In genomic region chr7:2566348-2566889, GRCh38 we compare ENCODE assay signal across 13 cellular contexts. TPM values are rescaled to one million over a fixed set of nuclear protein-coding genes. Genes with fewer than 3 reads are reported as not detected.
A peak's percentile ranks its signal among the peaks of the same experiment; 100 is the strongest.
DNase-seq lines count a peak whose midpoint lies in the region; ATAC-seq and TF ChIP-seq lines count a peak whose summit lies in the region.
"Had no signal": no experiment of that assay in that cellular context is flagged by ENCODE, and none has a peak within 500 bp of the region (broad histone marks: within the 10 kb centered on the region; RNA-seq: fewer than 3 reads in every experiment).

No MANE protein-coding gene starts in this region.

- no peak overlapping the region for H3K9ac ChIP-seq in endodermal cell (ENCODE audit: extremely low read depth, low read length, poor library complexity, severe bottlenecking)

- no peak overlapping the region for H2AFZ ChIP-seq in PC-9

- CTCF ChIA-PET in PC-9 (lab: Charles Lee) = interaction anchor here (0.6 kb wide), 2 partner anchors 39 to 121 kb away, joined by 3 read pairs; no protein-coding TSS in a partner anchor

- peak overlapping the region in 3 of 4 donors; percentile 51 to 74 (median 68) for H3K4me3 Mint-ChIP-seq in CD4-positive, CD25-positive, alpha-beta regulatory T cell
- no peak overlapping the region for H3K4me3 Mint-ChIP-seq in endodermal cell
- H3K4me3 Mint-ChIP-seq: activated naive CD4-positive, alpha-beta T cell treated with anti-CD3 and anti-CD28 coated beads for 36 hours had no signal

- H3K27me3 ChIP-seq in CD4-positive, CD25-positive, alpha-beta regulatory T cell (ENCODE audit: control insufficient read depth, insufficient read depth, low read length) = no peaks in the 10 kb centered on the region
- H3K27me3 ChIP-seq in endodermal cell (ENCODE audit: control insufficient read depth, insufficient read depth, low read length, poor library complexity, severe bottlenecking) = no peaks in the 10 kb centered on the region
- no peaks in the 10 kb centered on the region for H3K27me3 ChIP-seq in PC-9 (ENCODE audit: insufficient read depth, low read depth)

- WGBS in endodermal cell (ENCODE audit: insufficient coverage in 1 of 2, insufficient read length in 1 of 2), 2 experiments = 84 to 87% methylated on average over 6 to 8 of the region's 8 CpGs

- peaks cover 3% of the 10 kb centered on the region for H3K36me3 Mint-ChIP-seq in CD4-positive, CD25-positive, alpha-beta regulatory T cell
- H3K36me3 Mint-ChIP-seq in endodermal cell (ENCODE audit: low read depth) = peaks cover 15% of the 10 kb centered on the region

- ATAC-seq in CD4-positive, CD25-positive, alpha-beta regulatory T cell (ENCODE audit: low read depth in 2 of 2) = no peak
- ATAC-seq in GM19452 (IDR thresholded peaks at IDR 0.05; ENCODE audit: unreplicated experiment) (peak; percentile 12), HG03135 (IDR thresholded peaks at IDR 0.05; ENCODE audit: unreplicated experiment) (peak; percentile 17), HG02884 (IDR thresholded peaks at IDR 0.05; ENCODE audit: unreplicated experiment) (no peak)

- no peaks in the 10 kb centered on the region for H3K27me3 Mint-ChIP-seq in CD4-positive, CD25-positive, alpha-beta regulatory T cell
- H3K27me3 Mint-ChIP-seq in endodermal cell (ENCODE audit: insufficient read depth) = no peaks in the 10 kb centered on the region

- H3K4me1 Mint-ChIP-seq in CD4-positive, CD25-positive, alpha-beta regulatory T cell = peaks cover 6 to 17% (median 11%) of the 10 kb centered on the region in 4 donors
- H3K4me1 Mint-ChIP-seq in endodermal cell = peaks cover 15% of the 10 kb centered on the region

- BruUV-seq in PC-9 (replicated peaks; lab: Mats Ljungman, UMichigan) = no TSS peak

- H3K79me2 ChIP-seq in PC-9 (ENCODE audit: low read depth) = peaks cover 16% of the 10 kb centered on the region; the same call in 1 of the 2 replicates

- peaks cover 4% of the 10 kb centered on the region for H3K4me1 ChIP-seq in CD4-positive, CD25-positive, alpha-beta regulatory T cell (ENCODE audit: control insufficient read depth, insufficient read depth, low read length, poor library complexity, severe bottlenecking)
- peaks cover 19% of the 10 kb centered on the region for H3K4me1 ChIP-seq in endodermal cell (ENCODE audit: control insufficient read depth, insufficient read depth, low read length)
- H3K4me1 ChIP-seq in PC-9 (replicated peaks; ENCODE audit: insufficient read depth) = no peaks in the 10 kb centered on the region
- H3K4me1 ChIP-seq: psoas muscle had no signal

- peak overlapping the region; percentile 32 for H3K4me3 ChIP-seq in CD4-positive, CD25-positive, alpha-beta regulatory T cell (ENCODE audit: low read depth, low read length)
- H3K4me3 ChIP-seq in endodermal cell (ENCODE audit: low read length) (no peak overlapping the region), PC-9 (no peak overlapping the region)
- H3K4me3 ChIP-seq: psoas muscle had no signal

- H3K27ac Mint-ChIP-seq in CD4-positive, CD25-positive, alpha-beta regulatory T cell = peak overlapping the region in 1 of 3 donors; percentile 29
- no peak overlapping the region for H3K27ac Mint-ChIP-seq in endodermal cell
- H3K27ac Mint-ChIP-seq: activated naive CD4-positive, alpha-beta T cell treated with anti-CD3 and anti-CD28 coated beads for 36 hours had no signal

- no peaks in the 10 kb centered on the region for H3K9me2 ChIP-seq in PC-9 (ENCODE audit: insufficient read depth)

- H3K9me3 Mint-ChIP-seq in CD4-positive, CD25-positive, alpha-beta regulatory T cell = no peaks in the 10 kb centered on the region
- H3K9me3 Mint-ChIP-seq in endodermal cell = no peaks in the 10 kb centered on the region
- H3K9me3 Mint-ChIP-seq: activated naive CD4-positive, alpha-beta T cell treated with anti-CD3 and anti-CD28 coated beads for 36 hours had no signal

- POLR2A ChIA-PET in PC-9 (lab: Charles Lee; ENCODE audit: unreplicated experiment) = interaction anchor here (0.6 to 0.7 kb wide), 2 partner anchors 43 to 68 kb away, joined by 14 to 22 read pairs; no protein-coding TSS in a partner anchor

- no peaks in the 10 kb centered on the region for H3K9me3 ChIP-seq in CD4-positive, CD25-positive, alpha-beta regulatory T cell (ENCODE audit: control insufficient read depth in 2 of 2, low read length in 2 of 2)
- H3K9me3 ChIP-seq in endodermal cell (ENCODE audit: control insufficient read depth, low read length) (no peaks in the 10 kb centered on the region), PC-9 (ENCODE audit: insufficient read depth, low read depth) (no peaks in the 10 kb centered on the region)
- H3K9me3 ChIP-seq: psoas muscle had no signal

- DNase-seq in CD4-positive, CD25-positive, alpha-beta regulatory T cell = no peak
- no peak for DNase-seq in endodermal cell
- DNase-seq in PC-9 = no peak
- no peak for DNase-seq in globus pallidus (ENCODE audit: low spot score)
- no peak for DNase-seq in T1000 (lab: John Stamatoyannopoulos, UW)
- DNase-seq: activated naive CD4-positive, alpha-beta T cell treated with anti-CD3 and anti-CD28 coated beads for 36 hours; AML-193; EL; erythroblast had no signal

- H3K36me3 ChIP-seq in CD4-positive, CD25-positive, alpha-beta regulatory T cell (ENCODE audit: control insufficient read depth, insufficient read depth, low read length) = no peaks in the 10 kb centered on the region
- H3K36me3 ChIP-seq in endodermal cell (ENCODE audit: control insufficient read depth, insufficient read depth, low read length) (peaks cover 7% of the 10 kb centered on the region), PC-9 (ENCODE audit: low read depth) (no peaks in the 10 kb centered on the region)

- TF ChIP-seq CTCF in endodermal cell (conservative IDR thresholded peaks at IDR 0.05) = no peak
- TF ChIP-seq CTCF in PC-9 (conservative IDR thresholded peaks at IDR 0.05) = no peak

- H3F3A ChIP-seq in PC-9 (ENCODE audit: insufficient read depth, low read depth) = peaks cover 23% of the 10 kb centered on the region

- H3K27ac ChIP-seq in CD4-positive, CD25-positive, alpha-beta regulatory T cell (ENCODE audit: insufficient read depth, low read length, poor library complexity, severe bottlenecking) = no peak overlapping the region
- H3K27ac ChIP-seq in endodermal cell (ENCODE audit: low read depth, low read length) (peak overlapping the region; percentile 50), PC-9 (no peak overlapping the region)
- H3K27ac ChIP-seq: psoas muscle had no signal

- H3K4me2 ChIP-seq in PC-9 = no peak overlapping the region

- H4K20me1 ChIP-seq in PC-9 (ENCODE audit: insufficient read depth) = 0 out of 2 replicates have a peak, but pooled peaks cover 11% of the 10 kb centered on the region

- intact Hi-C loops in PC-9 (cut with micrococcal nuclease; ENCODE audit: unreplicated experiment) = no loop called here

RNA-seq across cellular contexts. Expression of gene IQCE, which starts 7.6 kb away (rescaled TPM):
- total RNA-seq in CD4-positive, CD25-positive, alpha-beta regulatory T cell = 6.6 TPM
- polyA plus RNA-seq in CD4-positive, CD25-positive, alpha-beta regulatory T cell = 1 to 10 TPM in 1 of 4 donors, under 1 TPM in 3; 0.69 to 1.5 (median 0.91) TPM
- total RNA-seq in endodermal cell (10 to 100 TPM; 15.4 to 20.8 TPM), PC-9 (2021) (28.3 and 35.8 TPM in 2 replicates)
- polyA plus RNA-seq in endodermal cell (2013, experiment 1 of 2) = 15.7 TPM
- polyA plus RNA-seq in endodermal cell (2013, experiment 2 of 2) = 13.5 TPM

RNA-seq across cellular contexts. Expression of gene BRAT1, which starts 11.1 kb away (rescaled TPM):
- 24.6 TPM for total RNA-seq in CD4-positive, CD25-positive, alpha-beta regulatory T cell
- 10 to 100 TPM; 21.4 to 36.6 (median 32.1) TPM for polyA plus RNA-seq in CD4-positive, CD25-positive, alpha-beta regulatory T cell
- total RNA-seq in endodermal cell (10 to 100 TPM; 42.1 to 42.7 TPM), PC-9 (2021) (53.9 and 57.7 TPM in 2 replicates)
- polyA plus RNA-seq in endodermal cell (2013, experiment 1 of 2) = 46.3 TPM
- polyA plus RNA-seq in endodermal cell (2013, experiment 2 of 2) = 42.2 TPM

RNA-seq across cellular contexts. Expression of gene LFNG, which starts 46.8 kb away (rescaled TPM):
- total RNA-seq in CD4-positive, CD25-positive, alpha-beta regulatory T cell = 215 TPM
- polyA plus RNA-seq in CD4-positive, CD25-positive, alpha-beta regulatory T cell = 1 to 10 TPM; 2.1 to 7.3 (median 2.8) TPM
- 10 to 100 TPM; 16.0 to 47.2 TPM for total RNA-seq in endodermal cell
- 54.6 TPM for polyA plus RNA-seq in endodermal cell (2013, experiment 1 of 2)
- polyA plus RNA-seq in endodermal cell (2013, experiment 2 of 2) = 43.4 TPM
- 21.3 and 24.7 TPM in 2 replicates for total RNA-seq in PC-9 (2021)

Comparison
In these comparisons a context has a peak if more than half of its experiments do, and no peak if none do; other contexts are left out.
1. ATAC-seq: peak in GM19452 (single experiment) and HG03135 (single experiment); none in CD4-positive, CD25-positive, alpha-beta regulatory T cell (0 of 2) and HG02884 (single experiment).